Comparison of ENCODE assay signal across 8 cellular contexts in genomic region chr17:28951991-28952975, GRCh38. TPM values are rescaled to one million over a fixed set of nuclear protein-coding genes. Genes with fewer than 3 reads are reported as not detected.
A peak's percentile ranks its signal among the peaks of the same experiment; 100 is the strongest.
DNase-seq lines count a peak whose midpoint lies in the region; ATAC-seq and TF ChIP-seq lines count a peak whose summit lies in the region.

No MANE protein-coding gene starts in this region.

- H3K4me3 ChIP-seq in right atrium auricular region (peak overlapping the region; percentile 59 to 98), prostate gland (peak overlapping the region; percentile 52 to 61), urinary bladder (ENCODE audit: low read depth, low read length) (peak overlapping the region; percentile 49)

- no peaks in the 10 kb centered on the region for H3K36me3 ChIP-seq in right atrium auricular region
- no peaks in the 10 kb centered on the region for H3K36me3 ChIP-seq in prostate gland
- H3K36me3 ChIP-seq in urinary bladder (ENCODE audit: insufficient read depth): no peaks in the 10 kb centered on the region

- intact Hi-C loops in prostate gland (cut with DNase I): loop anchor here (5.0 kb wide), 2 partner anchors 225 to 615 kb away; partner anchors contain the start of genes IFT20, NEK8, TLCD1 and TNFAIP1

- no peaks in the 10 kb centered on the region for H3K27me3 Mint-ChIP-seq in T-helper 17 cell

- H3K9me3 ChIP-seq in T-helper 17 cell (ENCODE audit: control insufficient read depth, low read length, poor library complexity, severe bottlenecking) (no peaks in the 10 kb centered on the region), right atrium auricular region (no peaks in the 10 kb centered on the region), prostate gland (no peaks in the 10 kb centered on the region)

- TF ChIP-seq POLR2A in prostate gland (IDR thresholded peaks at IDR 0.05): peak; percentile 58

- H3K4me1 Mint-ChIP-seq in T-helper 17 cell: peaks cover 18% of the 10 kb centered on the region

- H3K27ac Mint-ChIP-seq in T-helper 17 cell: no peak overlapping the region

- H3K36me3 Mint-ChIP-seq in T-helper 17 cell (ENCODE audit: low read depth): peaks cover 2% of the 10 kb centered on the region

- H3K27ac ChIP-seq in right atrium auricular region: peak overlapping the region; percentile 98 to 99
- H3K27ac ChIP-seq in prostate gland: peak overlapping the region; percentile 98 to 99
- peak overlapping the region; percentile 98 for H3K27ac ChIP-seq in urinary bladder (ENCODE audit: low read depth)

- TF ChIP-seq CTCF in right atrium auricular region (IDR thresholded peaks at IDR 0.05): no peak
- peak in 2 of 4 experiments; percentile 7 to 14 for TF ChIP-seq CTCF in prostate gland (IDR thresholded peaks at IDR 0.05)

- H3K4me3 Mint-ChIP-seq in T-helper 17 cell: no peak overlapping the region

- H3K27me3 ChIP-seq in right atrium auricular region: no peaks in the 10 kb centered on the region
- no peaks in the 10 kb centered on the region for H3K27me3 ChIP-seq in prostate gland (replicated peaks; ENCODE audit: insufficient read depth)

- DNase-seq in NCI-H1694 treated with DMSO at 0.1 percent for 48 hours (lab: John Stamatoyannopoulos, UW) (peak; percentile 99), T-helper 17 cell (peak; percentile 85 to 93 (median 87)), anterior cingulate cortex (lab: John Stamatoyannopoulos, UW) (peak; percentile 76 to 99 (median 98)), right atrium auricular region (ENCODE audit: low spot score) (peak; percentile 99), prostate gland (ENCODE audit: low spot score) (peak; percentile 98)

- WGBS in prostate gland: 4% methylated on average over 36 of the region's 36 CpGs
- 5% methylated on average over 36 of the region's 36 CpGs for WGBS in urinary bladder

- H3K4me1 ChIP-seq in right atrium auricular region: peaks cover 0 to 32% of the 10 kb centered on the region in 2 donors
- peaks cover 4% of the 10 kb centered on the region for H3K4me1 ChIP-seq in prostate gland (replicated peaks)
- H3K4me1 ChIP-seq in urinary bladder (ENCODE audit: insufficient read depth): no peaks in the 10 kb centered on the region

- ATAC-seq in GM18502 (IDR thresholded peaks at IDR 0.05; ENCODE audit: poor library complexity, unreplicated experiment) (peak; percentile 60), HG02938 (IDR thresholded peaks at IDR 0.05; ENCODE audit: unreplicated experiment) (peak; percentile 60), T-helper 17 cell (peak; percentile 79)

RNA-seq across cellular contexts. Expression of gene PHF12, which starts 1.0 kb away (rescaled TPM):
- total RNA-seq in T-helper 17 cell: 100 to 1,000 TPM; 164 to 174 TPM
- total RNA-seq in right atrium auricular region: 10 to 100 TPM; 19.6 to 35.7 TPM
- 100 to 1,000 TPM in 1 of 2 donors, 10 to 100 TPM in 1; 74.9 to 112 TPM for total RNA-seq in prostate gland
- total RNA-seq in urinary bladder: 21.1 TPM
- 30.8 TPM for polyA plus RNA-seq in urinary bladder

RNA-seq across cellular contexts. Expression of gene DHRS13, which starts 49.4 kb away (rescaled TPM):
- total RNA-seq in T-helper 17 cell: 10 to 100 TPM; 21.0 TPM
- total RNA-seq in right atrium auricular region: 1 to 10 TPM; 2.5 to 3.9 TPM
- total RNA-seq in prostate gland: 10 to 100 TPM; 36.8 to 61.3 TPM
- 8.5 TPM for total RNA-seq in urinary bladder
- polyA plus RNA-seq in urinary bladder: 8.8 TPM

RNA-seq across cellular contexts. Expression of gene SEZ6, which starts 53.5 kb away (rescaled TPM):
- total RNA-seq in T-helper 17 cell (under 1 TPM; 0.35 to 0.47 TPM), right atrium auricular region (under 1 TPM in 1 of 2 donors, not detected in 1; 0.35 TPM), prostate gland (1 to 10 TPM in 1 of 2 donors, under 1 TPM in 1; 0.05 to 1.0 TPM), urinary bladder (0.16 TPM)
- polyA plus RNA-seq in urinary bladder: 0.04 TPM

RNA-seq across cellular contexts. Expression of gene FLOT2, which starts 54.8 kb away (rescaled TPM):
- total RNA-seq in T-helper 17 cell (100 to 1,000 TPM; 132 to 147 TPM), right atrium auricular region (10 to 100 TPM; 52.8 to 57.7 TPM), prostate gland (100 to 1,000 TPM in 1 of 2 donors, 10 to 100 TPM in 1; 82.9 to 121 TPM), urinary bladder (25.1 TPM)
- polyA plus RNA-seq in urinary bladder: 120 TPM

Comparison
In these comparisons a context has a peak if more than half of its experiments do, and no peak if none do; other contexts are left out.
1. Peak in every context shown above with its lines: DNase-seq, ATAC-seq, H3K4me3 ChIP-seq and H3K27ac ChIP-seq.